In the genomic region with DNA sequence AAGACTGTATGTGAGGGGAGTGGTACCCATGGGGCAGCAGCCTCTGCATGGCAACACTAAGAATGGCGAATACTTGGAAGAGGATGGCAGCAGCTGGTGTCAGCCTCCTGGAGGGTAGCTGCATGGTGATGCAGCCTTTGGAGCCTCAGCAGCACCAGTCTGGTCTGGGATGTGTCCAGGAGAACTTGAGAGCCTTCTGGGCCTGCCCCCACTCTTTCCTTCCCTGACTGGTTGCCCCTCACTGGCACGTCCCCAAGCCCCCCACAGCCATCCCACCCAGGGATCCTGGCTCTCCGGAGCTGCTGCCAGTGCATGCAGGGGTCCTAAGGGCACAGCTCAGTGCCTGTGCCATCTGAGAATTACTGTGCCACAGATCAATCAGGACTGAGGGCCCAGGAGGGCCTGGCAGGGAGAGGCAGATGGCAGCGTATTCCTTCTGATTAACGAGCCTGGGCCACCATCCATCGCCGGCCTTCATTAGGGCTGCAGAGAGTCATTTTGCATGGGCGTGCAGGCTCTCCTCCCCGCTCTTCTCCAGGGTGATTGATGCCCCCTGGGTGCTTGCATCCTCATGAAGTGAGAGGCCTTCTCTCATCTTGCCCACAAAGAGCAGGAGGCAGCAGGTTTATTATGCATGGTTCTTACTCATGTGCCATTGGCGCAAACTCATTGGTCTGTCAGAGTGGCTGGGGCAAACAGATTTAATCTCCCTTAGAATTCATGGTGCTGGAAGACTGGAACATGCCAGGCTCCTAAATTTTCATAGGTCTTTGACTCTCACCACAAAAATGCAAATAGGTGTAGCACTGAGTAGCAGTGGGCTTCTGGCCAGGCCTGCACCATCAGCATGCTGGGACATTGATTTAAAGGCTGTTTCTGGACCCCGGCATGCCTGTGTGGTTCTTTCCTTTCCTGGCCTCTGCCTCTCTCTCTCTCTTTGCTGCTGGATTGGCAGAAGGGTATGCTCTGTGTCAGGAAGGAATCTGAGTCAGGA, we compare ENCODE assay signal across 15 cellular contexts.
DNase-seq lines count a peak whose midpoint lies in the region.
"Had no signal": no experiment of that assay in that cellular context is flagged by ENCODE, and none has a peak within 500 bp of the region (broad histone marks: within the 10 kb centered on the region; RNA-seq: fewer than 3 reads in every experiment).

No MANE protein-coding gene starts in this region.

- H3K4me2 ChIP-seq in neuronal stem cell (ENCODE audit: insufficient read depth, low read length, poor library complexity, severe bottlenecking): no peak overlapping the region

- peak overlapping the region; percentile 35 for H3K23ac ChIP-seq in neuronal stem cell (ENCODE audit: low read depth, low read length, poor library complexity)

- H3K4me3 ChIP-seq in neuronal stem cell (ENCODE audit: low read length in 2 of 2): no peak overlapping the region
- H3K4me3 ChIP-seq: HAP-1, SK-N-MC had no signal

- H3K27ac ChIP-seq in neuronal stem cell (replicated peaks; ENCODE audit: low read length): no peak overlapping the region
- H3K27ac ChIP-seq: SK-N-MC had no signal

- no peak overlapping the region for H2BK12ac ChIP-seq in neuronal stem cell (ENCODE audit: low read length)

- peak overlapping the region; percentile 16 for H3K18ac ChIP-seq in neuronal stem cell (ENCODE audit: low read length)

- peaks cover 0 to 8% of the 10 kb centered on the region in 2 donors for H3K4me1 ChIP-seq in neuronal stem cell (ENCODE audit: control insufficient read depth in 2 of 2, insufficient read depth in 1 of 2, low read depth in 1 of 2, low read length in 2 of 2)
- H3K4me1 ChIP-seq: HAP-1 had no signal

- no peak overlapping the region for H2AK5ac ChIP-seq in neuronal stem cell (ENCODE audit: low read depth, low read length)

- H3K14ac ChIP-seq in neuronal stem cell (ENCODE audit: low read length): no peak overlapping the region

- H3K9ac ChIP-seq in neuronal stem cell (ENCODE audit: low read depth, low read length, poor library complexity): no peak overlapping the region

- H2BK15ac ChIP-seq in neuronal stem cell (ENCODE audit: low read length): no peak overlapping the region

- no peak overlapping the region for H4K8ac ChIP-seq in neuronal stem cell (ENCODE audit: low read depth, low read length)

- H3K4ac ChIP-seq in neuronal stem cell (ENCODE audit: low read length): no peak overlapping the region

- no peaks in the 10 kb centered on the region for H3K27me3 ChIP-seq in neuronal stem cell (ENCODE audit: control insufficient read depth in 3 of 3, insufficient read depth in 3 of 3, low read depth in 1 of 3, low read length in 3 of 3)

- no peaks in the 10 kb centered on the region for H3K36me3 ChIP-seq in neuronal stem cell (replicated peaks in 1 of 2; ENCODE audit: control insufficient read depth in 2 of 2, insufficient read depth in 2 of 2, low read length in 2 of 2)
- H3K36me3 ChIP-seq: HAP-1 had no signal

- H3K9me3 ChIP-seq in neuronal stem cell (replicated peaks in 1 of 2; ENCODE audit: control insufficient read depth in 2 of 2, insufficient read depth in 1 of 2, low read depth in 1 of 2, low read length in 2 of 2): no peaks in the 10 kb centered on the region
- H3K9me3 ChIP-seq: HAP-1 had no signal

- H4K91ac ChIP-seq in neuronal stem cell (ENCODE audit: low read depth, low read length, poor library complexity): no peak overlapping the region

- H2BK5ac ChIP-seq in neuronal stem cell (ENCODE audit: low read length): no peak overlapping the region

- no peak overlapping the region for H2AFZ ChIP-seq in neuronal stem cell (ENCODE audit: low read length)

- H3K79me1 ChIP-seq in neuronal stem cell (ENCODE audit: low read depth, low read length): no peaks in the 10 kb centered on the region

- DNase-seq in DMS 273 (lab: John Stamatoyannopoulos, UW; ENCODE audit: unreplicated experiment): peak; percentile 76
- DNase-seq in Daoy (ENCODE audit: low read depth): peak; percentile 37
- peak; percentile 72 for DNase-seq in NCI-H526 treated with DMSO at 0.1 percent for 48 hours (lab: John Stamatoyannopoulos, UW)
- no peak for DNase-seq in neuronal stem cell (ENCODE audit: low spot score)
- no peak for DNase-seq in AG08396 (ENCODE audit: low spot score)
- no peak for DNase-seq in cortex of kidney (lab: John Stamatoyannopoulos, UW)
- DNase-seq in NCI-H774 (lab: John Stamatoyannopoulos, UW): no peak
- DNase-seq: CD4-positive, alpha-beta T cell; IMR-90; MV-4-11; NCI-H1436 treated with DMSO at 0.1 percent for 48 hours; NCI-H748 treated with DMSO at 0.1 percent for 48 hours; T-cell had no signal

- no CpG with 5 or more reads among the region's 11 CpGs for WGBS in neuronal stem cell (ENCODE audit: extremely low coverage in 2 of 2, insufficient read length in 2 of 2, insufficient replicate concordance in 1 of 2), 2 donors

- no peak overlapping the region for H2BK120ac ChIP-seq in neuronal stem cell (ENCODE audit: low read depth, low read length)

Comparison
In these comparisons a context has a peak if more than half of its experiments do, and no peak if none do; other contexts are left out.
1. DNase-seq: peak in DMS 273 (single experiment), Daoy (single experiment) and NCI-H526 treated with DMSO at 0.1 percent for 48 hours (single experiment); none in neuronal stem cell (single experiment), AG08396 (single experiment), cortex of kidney (single experiment) and NCI-H774 (single experiment).